In the genomic region with DNA sequence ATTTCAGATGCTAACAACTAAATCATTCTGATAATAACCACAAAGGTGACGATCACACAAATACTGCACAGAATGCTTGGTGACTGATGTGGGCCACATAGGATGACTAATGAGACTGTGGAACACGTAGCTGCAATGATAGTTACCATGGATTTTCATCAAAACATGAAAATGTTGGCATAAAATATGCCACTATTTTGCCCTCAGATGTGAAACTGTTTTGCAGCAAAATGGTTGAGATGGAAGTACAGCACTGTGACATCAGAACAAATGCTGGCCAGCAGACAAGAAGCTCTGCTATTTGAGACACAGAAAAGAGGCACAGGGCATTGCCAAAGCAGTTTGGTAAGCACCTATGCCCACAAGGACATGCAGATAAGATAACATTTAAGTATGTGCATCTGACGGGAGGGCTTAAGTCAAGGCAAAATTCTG, we compare ENCODE assay signal across 10 cellular contexts.
DNase-seq lines count a peak whose midpoint lies in the region; ATAC-seq and TF ChIP-seq lines count a peak whose summit lies in the region.
"Had no signal": no experiment of that assay in that cellular context is flagged by ENCODE, and none has a peak within 500 bp of the region (broad histone marks: within the 10 kb centered on the region; RNA-seq: fewer than 3 reads in every experiment).

No MANE protein-coding gene starts in this region.

- H3K9ac ChIP-seq in neural cell (ENCODE audit: low read length) (no peak overlapping the region), endodermal cell (ENCODE audit: extremely low read depth, low read length, poor library complexity, severe bottlenecking) (no peak overlapping the region)
- H3K9ac ChIP-seq: parathyroid adenoma had no signal

- TF ChIP-seq CTCF in neural cell (IDR thresholded peaks at IDR 0.05; ENCODE audit: poor library complexity, severe bottlenecking) = no peak
- TF ChIP-seq CTCF in type B pancreatic cell (conservative IDR thresholded peaks at IDR 0.05) = no peak
- TF ChIP-seq CTCF in endodermal cell (conservative IDR thresholded peaks at IDR 0.05) = no peak

- intact Hi-C loops in CD4-positive, alpha-beta memory T cell (cut with micrococcal nuclease) = loop anchor here (1.0 to 5.0 kb wide), 5 partner anchors 23 to 427 kb away; a partner anchor contains a TSS

- H3K27ac Mint-ChIP-seq in CD4-positive, alpha-beta memory T cell = peak overlapping the region; percentile 95 to 99 (median 96)
- H3K27ac Mint-ChIP-seq in type B pancreatic cell (no peak overlapping the region), endodermal cell (no peak overlapping the region)

- peak; percentile 77 to 88 (median 83) for DNase-seq in CD4-positive, alpha-beta memory T cell
- DNase-seq in RPMI7951 (ENCODE audit: low read depth) (peak; percentile 69), cerebellar cortex (ENCODE audit: low spot score) (peak; percentile 30), type B pancreatic cell (ENCODE audit: extremely low spot score, unreplicated experiment) (no peak), NCI-H526 treated with DMSO at 0.1 percent for 48 hours (lab: John Stamatoyannopoulos, UW) (no peak), endodermal cell (no peak)
- DNase-seq: DMS79 had no signal

- no peaks in the 10 kb centered on the region for H3K36me3 ChIP-seq in CD4-positive, alpha-beta memory T cell (ENCODE audit: insufficient read depth, low read length)
- no peaks in the 10 kb centered on the region for H3K36me3 ChIP-seq in neural cell (ENCODE audit: insufficient read depth, low read length)
- no peaks in the 10 kb centered on the region for H3K36me3 ChIP-seq in endodermal cell (ENCODE audit: control insufficient read depth, insufficient read depth, low read length)

- H3K27me3 Mint-ChIP-seq in CD4-positive, alpha-beta memory T cell = no peaks in the 10 kb centered on the region
- H3K27me3 Mint-ChIP-seq in type B pancreatic cell (peaks cover 6% of the 10 kb centered on the region), endodermal cell (ENCODE audit: insufficient read depth) (peaks cover 6% of the 10 kb centered on the region)

- peak overlapping the region; percentile 80 for H3K27ac ChIP-seq in CD4-positive, alpha-beta memory T cell (ENCODE audit: low read depth, low read length)
- H3K27ac ChIP-seq in neural cell (ENCODE audit: low read length) (no peak overlapping the region), endodermal cell (ENCODE audit: low read depth, low read length) (no peak overlapping the region)
- H3K27ac ChIP-seq: parathyroid adenoma had no signal

- H3K27me3 ChIP-seq in CD4-positive, alpha-beta memory T cell (ENCODE audit: insufficient read depth, low read length) = no peaks in the 10 kb centered on the region
- no peaks in the 10 kb centered on the region for H3K27me3 ChIP-seq in neural cell (ENCODE audit: insufficient read depth, low read depth, low read length)
- H3K27me3 ChIP-seq in endodermal cell (ENCODE audit: control insufficient read depth, insufficient read depth, low read length, poor library complexity, severe bottlenecking) = no peaks in the 10 kb centered on the region

- H3K79me2 ChIP-seq in neural cell (replicated peaks; ENCODE audit: insufficient read depth, low read length) = no peaks in the 10 kb centered on the region
- H3K79me2 ChIP-seq: parathyroid adenoma had no signal

- peaks cover 0 to under 1% (median 0%) of the 10 kb centered on the region in 8 donors for H3K9me3 Mint-ChIP-seq in CD4-positive, alpha-beta memory T cell
- H3K9me3 Mint-ChIP-seq in type B pancreatic cell (no peaks in the 10 kb centered on the region), endodermal cell (no peaks in the 10 kb centered on the region)

- H3K9me2 ChIP-seq in neural cell (ENCODE audit: insufficient read depth, low read length) = no peaks in the 10 kb centered on the region

- H2AFZ ChIP-seq in neural cell (ENCODE audit: low read depth, low read length) = no peak overlapping the region
- H2AFZ ChIP-seq: parathyroid adenoma had no signal

- CTCF ChIA-PET in CD4-positive, alpha-beta memory T cell (lab: Charles Lee; ENCODE audit: partially characterized antibody) = interaction anchor here (1.1 to 4.7 kb wide), 2 partner anchors 85 to 92 kb away, joined by 3 to 23 read pairs; no protein-coding TSS in a partner anchor

- H3F3A ChIP-seq in neural cell (ENCODE audit: insufficient read depth, low read length, poor library complexity, severe bottlenecking) = no peaks in the 10 kb centered on the region

- peaks cover 35 to 74% (median 46%) of the 10 kb centered on the region in 4 donors for H3K4me1 Mint-ChIP-seq in CD4-positive, alpha-beta memory T cell
- H3K4me1 Mint-ChIP-seq in type B pancreatic cell (ENCODE audit: unreplicated experiment) (peaks cover 10% of the 10 kb centered on the region), endodermal cell (peaks cover 27% of the 10 kb centered on the region)

- peaks cover 36 to 51% of the 10 kb centered on the region in 2 donors for H3K36me3 Mint-ChIP-seq in CD4-positive, alpha-beta memory T cell
- H3K36me3 Mint-ChIP-seq in type B pancreatic cell = no peaks in the 10 kb centered on the region
- no peaks in the 10 kb centered on the region for H3K36me3 Mint-ChIP-seq in endodermal cell (ENCODE audit: low read depth)

- H4K20me1 ChIP-seq in neural cell (ENCODE audit: insufficient read depth) = no peaks in the 10 kb centered on the region

- no peak for ATAC-seq in GM19397 (IDR thresholded peaks at IDR 0.05; ENCODE audit: unreplicated experiment)

- no peaks in the 10 kb centered on the region for H3K9me3 ChIP-seq in CD4-positive, alpha-beta memory T cell (ENCODE audit: control insufficient read depth in 1 of 2, low read length in 2 of 2)
- no peaks in the 10 kb centered on the region for H3K9me3 ChIP-seq in neural cell (ENCODE audit: low read length)
- no peaks in the 10 kb centered on the region for H3K9me3 ChIP-seq in endodermal cell (ENCODE audit: control insufficient read depth, low read length)

- TF ChIP-seq RAD21 in neural cell (conservative IDR thresholded peaks at IDR 0.05) = no peak

- peak overlapping the region; percentile 4 to 19 for H3K4me3 ChIP-seq in CD4-positive, alpha-beta memory T cell (ENCODE audit: low read length in 2 of 2)
- H3K4me3 ChIP-seq in neural cell (ENCODE audit: low read length) (no peak overlapping the region), endodermal cell (ENCODE audit: low read length) (no peak overlapping the region)

- POLR2A ChIA-PET in CD4-positive, alpha-beta memory T cell (lab: Charles Lee; ENCODE audit: partially characterized antibody) = interaction anchor here (0.9 to 5.0 kb wide), 7 partner anchors 11 to 155 kb away, joined by 3 to 43 read pairs (median 3); a partner anchor contains a TSS

- no peak for TF ChIP-seq EP300 in neural cell (conservative IDR thresholded peaks at IDR 0.05; ENCODE audit: poor library complexity, severe bottlenecking)

- no peak overlapping the region for H3K4me2 ChIP-seq in neural cell (ENCODE audit: low read length)

- WGBS in endodermal cell (ENCODE audit: insufficient coverage in 1 of 2, insufficient read length in 1 of 2), 2 experiments = 88 to 90% methylated on average over 2 to 3 of the region's 3 CpGs

- H3K4me1 ChIP-seq in CD4-positive, alpha-beta memory T cell (ENCODE audit: insufficient read depth, low read length) = peaks cover 58% of the 10 kb centered on the region
- H3K4me1 ChIP-seq in endodermal cell (ENCODE audit: control insufficient read depth, insufficient read depth, low read length) = peaks cover 16% of the 10 kb centered on the region
- H3K4me1 ChIP-seq: parathyroid adenoma had no signal

- H3K4me3 Mint-ChIP-seq in CD4-positive, alpha-beta memory T cell = peak overlapping the region; percentile 74 to 88 (median 81)
- H3K4me3 Mint-ChIP-seq in type B pancreatic cell (no peak overlapping the region), endodermal cell (no peak overlapping the region)

TF ChIP-seq in neural cell, 6 proteins besides CTCF, POLR2A, EP300 and RAD21:
- TF ChIP-seq POLR2AphosphoS5 (IDR thresholded peaks at IDR 0.05) (peak; percentile 9), SMC3 (conservative IDR thresholded peaks at IDR 0.05; ENCODE audit: poor library complexity) (no peak)
TF ChIP-seq in neural cell: peak in this region for 1.

Comparison
In these comparisons a context has a peak if more than half of its experiments do, and no peak if none do; other contexts are left out.
1. DNase-seq: peak in CD4-positive, alpha-beta memory T cell (5 of 5), RPMI7951 (single experiment) and cerebellar cortex (single experiment); none in type B pancreatic cell (single experiment), NCI-H526 treated with DMSO at 0.1 percent for 48 hours (single experiment) and endodermal cell (single experiment).
2. H3K4me3 ChIP-seq: peak in CD4-positive, alpha-beta memory T cell (2 of 2); none in neural cell (single experiment) and endodermal cell (single experiment).
3. H3K27ac Mint-ChIP-seq: peak in CD4-positive, alpha-beta memory T cell (7 of 7); none in type B pancreatic cell (single experiment) and endodermal cell (single experiment).
4. H3K4me3 Mint-ChIP-seq: peak in CD4-positive, alpha-beta memory T cell (8 of 8); none in type B pancreatic cell (single experiment) and endodermal cell (single experiment).